ENCODE assay signal across 33 cellular contexts in genomic region chr7:18166002-18166401, GRCh38.
"Had no signal": no experiment of that assay in that cellular context is flagged by ENCODE, and none has a peak within 500 bp of the region (broad histone marks: within the 10 kb centered on the region; RNA-seq: fewer than 3 reads in every experiment).

No MANE protein-coding gene starts in this region.

- H3K4me1 Mint-ChIP-seq: activated T-helper 17 cell treated with anti-CD3 and anti-CD28 coated beads, Interleukin-2, amount 50 U/mL, for 72 hours; WTC11 had no signal

- H3K27me3 Mint-ChIP-seq: activated CD8-positive, alpha-beta T cell treated with anti-CD3 and anti-CD28 coated beads for 36 hours; activated naive CD8-positive, alpha-beta T cell; brain had no signal

- DNase-seq: activated CD4-positive, alpha-beta T cell treated with anti-CD3 and anti-CD28 coated beads for 48 hours; activated CD4-positive, alpha-beta T cell treated with anti-CD3 and anti-CD28 coated beads, Interleukin-2, amount 50 U/mL, for 1 hour; activated CD4-positive, alpha-beta T cell treated with anti-CD3 and anti-CD28 coated beads, Interleukin-2, amount 50 U/mL, for 48 hours; activated CD8-positive, alpha-beta memory T cell treated with anti-CD3 and anti-CD28 coated beads for 24 hours; activated CD8-positive, alpha-beta T cell treated with anti-CD3 and anti-CD28 coated beads for 36 hours; activated effector memory CD4-positive, alpha-beta T cell treated with Interleukin-2 at 50 U/mL for 16 hours; activated gamma-delta T cell treated with Interleukin-2 at 50 U/mL for 16 hours; activated naive CD4-positive, alpha-beta T cell treated with anti-CD3 and anti-CD28 coated beads, Interleukin-2, amount 50 U/mL, for 16 hours; activated naive CD4-positive, alpha-beta T cell treated with Interleukin-2 at 50 U/mL for 16 hours; activated T-cell treated with anti-CD3 and anti-CD28 coated beads, Interleukin-2, amount 50 U/mL, for 4 hours; adrenal gland; central memory CD4-positive, alpha-beta T cell; cerebellar nuclear complex; colonic mucosa; effector CD8-positive, alpha-beta T cell; esophagus squamous epithelium; foreskin keratinocyte; gastrocnemius medialis; glutamatergic neuron; heart left ventricle; T-helper 2 cell had no signal

- H3K9me3 Mint-ChIP-seq: activated CD8-positive, alpha-beta T cell treated with anti-CD3 and anti-CD28 coated beads for 36 hours; activated T-cell treated with anti-CD3 and anti-CD28 coated beads, Interleukin-2, amount 50 U/mL, for 4 hours; activated T-helper 17 cell treated with anti-CD3 and anti-CD28 coated beads, Interleukin-2, amount 50 U/mL, for 72 hours; WTC11 had no signal

- H3K36me3 ChIP-seq: adrenal gland, ascending aorta, breast epithelium, cardiac muscle cell, colonic mucosa, esophagus squamous epithelium, gastrocnemius medialis, heart left ventricle had no signal

- ATAC-seq: activated CD8-positive, alpha-beta T cell treated with anti-CD3 and anti-CD28 coated beads for 36 hours; activated T-cell treated with anti-CD3 and anti-CD28 coated beads, Interleukin-2, amount 50 U/mL, for 4 hours; activated T-helper 17 cell treated with anti-CD3 and anti-CD28 coated beads, Interleukin-2, amount 50 U/mL, for 72 hours; foreskin keratinocyte; gastrocnemius medialis; heart left ventricle; WTC11 had no signal

- H3K4me3 Mint-ChIP-seq: activated CD8-positive, alpha-beta T cell treated with anti-CD3 and anti-CD28 coated beads for 36 hours; activated naive CD8-positive, alpha-beta T cell; activated T-cell treated with anti-CD3 and anti-CD28 coated beads, Interleukin-2, amount 50 U/mL, for 4 hours; activated T-helper 17 cell treated with anti-CD3 and anti-CD28 coated beads, Interleukin-2, amount 50 U/mL, for 72 hours; brain; WTC11 had no signal

- H3K4me3 ChIP-seq: adrenal gland, ascending aorta, breast epithelium, cardiac muscle cell, colonic mucosa, esophagus squamous epithelium, gastrocnemius medialis, heart left ventricle had no signal

- H3K9me3 ChIP-seq: adrenal gland, ascending aorta, breast epithelium, colonic mucosa, esophagus squamous epithelium, gastrocnemius medialis, heart left ventricle had no signal

- H3K27me3 ChIP-seq: adrenal gland, ascending aorta, breast epithelium, cardiac muscle cell, colonic mucosa, esophagus squamous epithelium, gastrocnemius medialis, heart left ventricle had no signal

- FAIRE-seq: endometrium, endothelial cell of umbilical vein, TTC549 had no signal

- H3K27ac ChIP-seq: adrenal gland, ascending aorta, breast epithelium, cardiac muscle cell, colonic mucosa, epithelial cell of prostate, esophagus squamous epithelium, foreskin keratinocyte, gastrocnemius medialis, heart left ventricle, VCaP had no signal

- H3K27ac Mint-ChIP-seq: activated CD8-positive, alpha-beta T cell treated with anti-CD3 and anti-CD28 coated beads for 36 hours; activated naive CD8-positive, alpha-beta T cell; activated T-helper 17 cell treated with anti-CD3 and anti-CD28 coated beads, Interleukin-2, amount 50 U/mL, for 72 hours; brain; WTC11 had no signal

- H3K4me1 ChIP-seq: breast epithelium, colonic mucosa, gastrocnemius medialis had no signal
